1 cellular context compared by ENCODE assay signal in genomic region chr11:18014876-18015275, GRCh38.
TF ChIP-seq lines count a peak whose summit lies in the region.

No MANE protein-coding gene starts in this region.

TF ChIP-seq in GM23338, 12 proteins besides CTCF, POLR2A, EP300 and RAD21:
- no peak for TF ChIP-seq ZNF462 (CRISPR knock-in tag; IDR thresholded peaks at IDR 0.05)
- no peak for TF ChIP-seq POLR2AphosphoS5 (IDR thresholded peaks at IDR 0.05; ENCODE audit: low read depth)
- no peak for TF ChIP-seq JUNB (IDR thresholded peaks at IDR 0.05; ENCODE audit: unreplicated experiment)
- TF ChIP-seq ZNF331 (CRISPR knock-in tag; IDR thresholded peaks at IDR 0.05; ENCODE audit: low read depth), result no peak
- no peak for TF ChIP-seq ZNF114 (CRISPR knock-in tag; IDR thresholded peaks at IDR 0.05)
- no peak for TF ChIP-seq STAT1 (IDR thresholded peaks at IDR 0.05; ENCODE audit: unreplicated experiment)
